13 cellular contexts compared by ENCODE assay signal in genomic region chr7:130374507-130374906, GRCh38. TPM values are rescaled to one million over a fixed set of nuclear protein-coding genes. Genes with fewer than 3 reads are reported as not detected.
A peak's percentile ranks its signal among the peaks of the same experiment; 100 is the strongest.
DNase-seq lines count a peak whose midpoint lies in the region; ATAC-seq, FAIRE-seq and TF ChIP-seq lines count a peak whose summit lies in the region.
"Had no signal": no experiment of that assay in that cellular context is flagged by ENCODE, and none has a peak within 500 bp of the region (broad histone marks: within the 10 kb centered on the region; RNA-seq: fewer than 3 reads in every experiment).

No MANE protein-coding gene starts in this region.

- H3K4me3 Mint-ChIP-seq in CD4-positive, alpha-beta T cell: no peak overlapping the region
- no peak overlapping the region for H3K4me3 Mint-ChIP-seq in activated CD4-positive, alpha-beta T cell treated with anti-CD3 and anti-CD28 coated beads, Interleukin-2, amount 10 ng/mL, durations not matched to agents 7 days and 5 days
- H3K4me3 Mint-ChIP-seq: stimulated activated memory B cell treated with anti-CD40 and anti-IgM and Interleukin-4, amounts not matched to agents 10 μg/mL and 1 μg/mL and 100 μg/mL, for 72 hours had no signal

- FAIRE-seq in GM19239 (lab: Jason Lieb, UNC): no peak
- FAIRE-seq: A204.1, D721Med had no signal

- ATAC-seq in Right ventricle myocardium superior (ENCODE audit: poor library complexity) (no peak), right cardiac atrium (no peak)
- no peak for ATAC-seq in CD4-positive, alpha-beta T cell (ENCODE audit: poor library complexity)
- ATAC-seq: stimulated activated memory B cell treated with anti-CD40 and anti-IgM and Interleukin-4, amounts not matched to agents 10 μg/mL and 1 μg/mL and 100 μg/mL, for 72 hours had no signal

- peaks cover 23% of the 10 kb centered on the region for H3K4me1 ChIP-seq in cardiac muscle cell (ENCODE audit: low read depth)
- H3K4me1 ChIP-seq in right cardiac atrium (ENCODE audit: control insufficient read depth, insufficient read depth, low read length): peaks cover 7% of the 10 kb centered on the region
- peaks cover 12 to 14% of the 10 kb centered on the region in 2 donors for H3K4me1 ChIP-seq in uterus

- H3K27me3 Mint-ChIP-seq in CD4-positive, alpha-beta T cell: no peaks in the 10 kb centered on the region
- H3K27me3 Mint-ChIP-seq in activated CD4-positive, alpha-beta T cell treated with anti-CD3 and anti-CD28 coated beads, Interleukin-2, amount 10 ng/mL, durations not matched to agents 7 days and 5 days: no peaks in the 10 kb centered on the region

- POLR2A ChIA-PET in CD4-positive, alpha-beta T cell (lab: Charles Lee): no interaction called here
- POLR2A ChIA-PET in activated CD4-positive, alpha-beta T cell treated with anti-CD3 and anti-CD28 coated beads, Interleukin-2, amount 10 ng/mL, durations not matched to agents 7 days and 5 days (lab: Charles Lee): no interaction called here

- H3K36me3 ChIP-seq in cardiac muscle cell: no peaks in the 10 kb centered on the region
- H3K36me3 ChIP-seq in uterus: no peaks in the 10 kb centered on the region

- CTCF ChIA-PET in CD4-positive, alpha-beta T cell (lab: Charles Lee): no interaction called here
- CTCF ChIA-PET in activated CD4-positive, alpha-beta T cell treated with anti-CD3 and anti-CD28 coated beads, Interleukin-2, amount 10 ng/mL, durations not matched to agents 7 days and 5 days (lab: Charles Lee): no interaction called here

- H3K9me3 ChIP-seq in cardiac muscle cell (ENCODE audit: low read depth): no peaks in the 10 kb centered on the region
- no peaks in the 10 kb centered on the region for H3K9me3 ChIP-seq in right cardiac atrium (ENCODE audit: control insufficient read depth, low read length)
- no peaks in the 10 kb centered on the region for H3K9me3 ChIP-seq in uterus
- peaks cover 6% of the 10 kb centered on the region for H3K9me3 ChIP-seq in CD4-positive, alpha-beta T cell (ENCODE audit: control insufficient read depth, low read length)

- H3K27ac Mint-ChIP-seq in CD4-positive, alpha-beta T cell: no peak overlapping the region
- H3K27ac Mint-ChIP-seq in activated CD4-positive, alpha-beta T cell treated with anti-CD3 and anti-CD28 coated beads, Interleukin-2, amount 10 ng/mL, durations not matched to agents 7 days and 5 days: no peak overlapping the region
- H3K27ac Mint-ChIP-seq: stimulated activated memory B cell treated with anti-CD40 and anti-IgM and Interleukin-4, amounts not matched to agents 10 μg/mL and 1 μg/mL and 100 μg/mL, for 72 hours had no signal

- TF ChIP-seq CTCF in cardiac muscle cell (IDR thresholded peaks at IDR 0.05; ENCODE audit: low read depth, low read length): no peak
- no peak for TF ChIP-seq CTCF in uterus (IDR thresholded peaks at IDR 0.05)
- no peak for TF ChIP-seq CTCF in CD4-positive, alpha-beta T cell (IDR thresholded peaks at IDR 0.05)

- TF ChIP-seq POLR2A in uterus (IDR thresholded peaks at IDR 0.05): no peak

- DNase-seq in cardiac muscle cell (ENCODE audit: low read depth in 1 of 2, low spot score in 1 of 2): no peak
- DNase-seq in Right ventricle myocardium superior: no peak
- no peak for DNase-seq in right cardiac atrium
- peak; percentile 56 for DNase-seq in posterior vena cava (ENCODE audit: low spot score)
- no peak for DNase-seq in uterus
- DNase-seq in CD4-positive, alpha-beta T cell: no peak
- no peak for DNase-seq in activated CD4-positive, alpha-beta T cell treated with anti-CD3 and anti-CD28 coated beads, Interleukin-2, amount 10 ng/mL, durations not matched to agents 7 days and 5 days
- no peak for DNase-seq in GM19239 (ENCODE audit: insufficient read length, low spot score)
- DNase-seq: amygdala, NCI-H524 treated with DMSO at 0.1 percent for 48 hours had no signal

- H3K36me3 Mint-ChIP-seq in CD4-positive, alpha-beta T cell (ENCODE audit: low read depth): no peaks in the 10 kb centered on the region
- H3K36me3 Mint-ChIP-seq in activated CD4-positive, alpha-beta T cell treated with anti-CD3 and anti-CD28 coated beads, Interleukin-2, amount 10 ng/mL, durations not matched to agents 7 days and 5 days (ENCODE audit: low read depth): no peaks in the 10 kb centered on the region
- H3K36me3 Mint-ChIP-seq: stimulated activated memory B cell treated with anti-CD40 and anti-IgM and Interleukin-4, amounts not matched to agents 10 μg/mL and 1 μg/mL and 100 μg/mL, for 72 hours had no signal

- 98% methylated on average over 6 of the region's 6 CpGs for WGBS in right cardiac atrium

- no peak overlapping the region for H3K4me3 ChIP-seq in cardiac muscle cell
- H3K4me3 ChIP-seq in right cardiac atrium (ENCODE audit: low read length): no peak overlapping the region
- H3K4me3 ChIP-seq in uterus: no peak overlapping the region

- peaks cover 6% of the 10 kb centered on the region for H3K9me3 Mint-ChIP-seq in CD4-positive, alpha-beta T cell
- H3K9me3 Mint-ChIP-seq in activated CD4-positive, alpha-beta T cell treated with anti-CD3 and anti-CD28 coated beads, Interleukin-2, amount 10 ng/mL, durations not matched to agents 7 days and 5 days: peaks cover 6% of the 10 kb centered on the region

- peak overlapping the region; percentile 99 for H3K27ac ChIP-seq in cardiac muscle cell
- peak overlapping the region; percentile 76 for H3K27ac ChIP-seq in right cardiac atrium (ENCODE audit: low read length)
- H3K27ac ChIP-seq in uterus: peak overlapping the region; percentile 88 to 95
- no peak overlapping the region for H3K27ac ChIP-seq in CD4-positive, alpha-beta T cell (ENCODE audit: low read depth, low read length)

- no peaks in the 10 kb centered on the region for H3K27me3 ChIP-seq in cardiac muscle cell
- no peaks in the 10 kb centered on the region for H3K27me3 ChIP-seq in right cardiac atrium (ENCODE audit: control insufficient read depth, insufficient read depth)
- H3K27me3 ChIP-seq in uterus: no peaks in the 10 kb centered on the region
- H3K27me3 ChIP-seq in CD4-positive, alpha-beta T cell (ENCODE audit: control insufficient read depth, insufficient read depth, low read length): no peaks in the 10 kb centered on the region

- H3K4me1 Mint-ChIP-seq in CD4-positive, alpha-beta T cell (ENCODE audit: low read depth): peaks cover 6% of the 10 kb centered on the region
- H3K4me1 Mint-ChIP-seq in activated CD4-positive, alpha-beta T cell treated with anti-CD3 and anti-CD28 coated beads, Interleukin-2, amount 10 ng/mL, durations not matched to agents 7 days and 5 days: peaks cover 4% of the 10 kb centered on the region
- H3K4me1 Mint-ChIP-seq: stimulated activated memory B cell treated with anti-CD40 and anti-IgM and Interleukin-4, amounts not matched to agents 10 μg/mL and 1 μg/mL and 100 μg/mL, for 72 hours had no signal

- intact Hi-C loops in Right ventricle myocardium superior (cut with DNase I): no loop called here
- intact Hi-C loops in right cardiac atrium (cut with DNase I): no loop called here
- intact Hi-C loops in posterior vena cava (cut with DNase I): no loop called here
- intact Hi-C loops in uterus (cut with DNase I; ENCODE audit: low total_unique reads): no loop called here
- intact Hi-C loops in CD4-positive, alpha-beta T cell (cut with DNase I, micrococcal nuclease): no loop called here

RNA-seq across cellular contexts. Expression of gene CPA1, which starts 5.8 kb away (rescaled TPM):
- total RNA-seq in cardiac muscle cell (3.3 and 4.3 TPM in 2 replicates), Right ventricle myocardium superior (not detected), right cardiac atrium (1 to 10 TPM in 1 of 4 donors, not detected in 3; 1.0 TPM), posterior vena cava (1 to 10 TPM in 1 of 2 donors, under 1 TPM in 1; 0.79 to 6.7 TPM), uterus (1 to 10 TPM in 1 of 4 donors, under 1 TPM in 1, not detected in 2; 0.46 to 3.8 TPM)
- polyA plus RNA-seq in cardiac muscle cell (3.5 and 6.2 TPM in 2 replicates), right cardiac atrium (0.36 TPM)
- total RNA-seq in CD4-positive, alpha-beta T cell: not detected
- not detected for total RNA-seq in activated CD4-positive, alpha-beta T cell treated with anti-CD3 and anti-CD28 coated beads, Interleukin-2, amount 10 ng/mL, durations not matched to agents 7 days and 5 days

RNA-seq across cellular contexts. Expression of gene CPA5, which starts 29.9 kb away (rescaled TPM):
- total RNA-seq in cardiac muscle cell (not detected in 2 replicates), Right ventricle myocardium superior (not detected), right cardiac atrium (not detected), posterior vena cava (not detected), uterus (not detected)
- polyA plus RNA-seq in cardiac muscle cell (0.98 TPM in 1 of 2 replicates, not detected in the other), right cardiac atrium (not detected)
- total RNA-seq in CD4-positive, alpha-beta T cell: not detected
- not detected for total RNA-seq in activated CD4-positive, alpha-beta T cell treated with anti-CD3 and anti-CD28 coated beads, Interleukin-2, amount 10 ng/mL, durations not matched to agents 7 days and 5 days
